ENCODE assay signal across 27 cellular contexts in the genomic region with DNA sequence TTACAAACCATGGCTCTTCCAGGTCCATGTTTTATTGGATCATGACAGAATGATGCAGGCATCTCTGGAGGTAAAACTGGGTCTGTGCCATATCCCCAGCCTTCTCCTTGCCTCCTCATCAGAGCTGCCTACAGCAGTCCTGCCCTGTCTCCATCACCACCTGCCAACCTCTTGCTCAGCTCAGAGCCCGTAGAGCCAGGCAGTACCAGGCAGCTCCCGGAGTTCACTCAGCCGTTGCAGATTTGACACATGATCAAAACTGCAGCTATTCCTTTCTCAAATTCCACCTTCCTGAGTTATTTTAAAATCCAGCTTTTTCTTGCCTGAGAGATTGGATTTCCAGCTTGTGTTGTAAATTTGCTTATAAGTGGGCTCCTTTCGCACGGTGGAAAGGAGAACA.
DNase-seq lines count a peak whose midpoint lies in the region; ATAC-seq and TF ChIP-seq lines count a peak whose summit lies in the region.
"Had no signal": no experiment of that assay in that cellular context is flagged by ENCODE, and none has a peak within 500 bp of the region (broad histone marks: within the 10 kb centered on the region; RNA-seq: fewer than 3 reads in every experiment).

No MANE protein-coding gene starts in this region.

- H3K27me3 ChIP-seq in neural progenitor cell = no peaks in the 10 kb centered on the region
- no peaks in the 10 kb centered on the region for H3K27me3 ChIP-seq in MM.1S (replicated peaks; ENCODE audit: insufficient read depth, low read length)
- no peaks in the 10 kb centered on the region for H3K27me3 ChIP-seq in left lung
- H3K27me3 ChIP-seq: suprapubic skin, upper lobe of right lung had no signal

- H3K9me3 ChIP-seq in neural progenitor cell (ENCODE audit: low read depth) (no peaks in the 10 kb centered on the region), MM.1S (replicated peaks; ENCODE audit: insufficient read depth, low read length) (no peaks in the 10 kb centered on the region), left lung (no peaks in the 10 kb centered on the region)
- H3K9me3 ChIP-seq: A549, prostate gland, suprapubic skin, upper lobe of right lung had no signal

- no peak for DNase-seq in stimulated activated naive CD8-positive, alpha-beta T cell treated with anti-CD3 and anti-CD28 coated beads, Interleukin-15, amount 100 ng/mL, for 72 hours
- no peak for DNase-seq in stimulated activated naive CD8-positive, alpha-beta T cell treated with anti-CD3 and anti-CD28 coated beads, Interleukin-15, Interleukin-2, amounts not matched to agents 100 U/mL and 50 U/mL, for 24 hours
- peak; percentile 70 for DNase-seq in cerebellum (ENCODE audit: low spot score)
- no peak for DNase-seq in neural progenitor cell (ENCODE audit: low spot score)
- no peak for DNase-seq in activated CD4-positive, alpha-beta T cell treated with anti-CD3 and anti-CD28 coated beads, Interleukin-2, amount 50 U/mL, for 4 hours
- DNase-seq in MM.1S = no peak
- no peak for DNase-seq in left lung
- no peak for DNase-seq in HEK293T (ENCODE audit: extremely low spot score)
- DNase-seq: activated CD4-positive, alpha-beta memory T cell treated with anti-CD3 and anti-CD28 coated beads, Interleukin-2, amount 10 ng/mL, durations not matched to agents 7 days and 5 days; activated CD4-positive, alpha-beta T cell treated with anti-CD3 and anti-CD28 coated beads for 1 hour; activated CD8-positive, alpha-beta memory T cell treated with anti-CD3 and anti-CD28 coated beads, Interleukin-2, amount 50 U/mL, for 4 hours; activated naive CD4-positive, alpha-beta T cell treated with anti-CD3 and anti-CD28 coated beads for 36 hours; Calu3; CD4-positive, CD25-positive, alpha-beta regulatory T cell; immature natural killer cell; left ventricle myocardium inferior; NCI-H1092; NCI-H187; NCI-H345; NCI-H748 treated with DMSO at 0.1 percent for 48 hours; stimulated activated CD4-positive, alpha-beta T cell treated with anti-CD3 and anti-CD28 coated beads, Interleukin-15, amount 100 ng/mL, for 24 hours; stimulated activated naive B cell treated with anti-CD40 and anti-IgM and Interleukin-4, amounts not matched to agents 10 μg/mL and 1 μg/mL and 100 μg/mL, for 72 hours; upper lobe of right lung had no signal

- H4K20me1 ChIP-seq in neural progenitor cell (ENCODE audit: low read depth) = no peaks in the 10 kb centered on the region
- no peaks in the 10 kb centered on the region for H4K20me1 ChIP-seq in MM.1S (ENCODE audit: insufficient read depth, low read length)

- peak overlapping the region; percentile 53 for H3K4me2 ChIP-seq in neural progenitor cell
- no peak overlapping the region for H3K4me2 ChIP-seq in MM.1S (ENCODE audit: low read depth, low read length)
- H3K4me2 ChIP-seq: A549 had no signal

- POLR2A ChIA-PET in HEK293T (lab: Yijun Ruan, JAX) = no interaction called here

- intact Hi-C loops in left lung (cut with DNase I) = no loop called here

- CTCF ChIA-PET in HEK293T (lab: Yijun Ruan, JAX) = no interaction called here

- ATAC-seq in stimulated activated naive CD8-positive, alpha-beta T cell treated with anti-CD3 and anti-CD28 coated beads, Interleukin-15, amount 100 ng/mL, for 72 hours = peak; percentile 33
- ATAC-seq in stimulated activated naive CD8-positive, alpha-beta T cell treated with anti-CD3 and anti-CD28 coated beads, Interleukin-15, Interleukin-2, amounts not matched to agents 100 U/mL and 50 U/mL, for 24 hours = no peak
- ATAC-seq in left lung = no peak
- ATAC-seq: A549, upper lobe of right lung had no signal

- no peak overlapping the region for H3K9ac ChIP-seq in neural progenitor cell
- no peak overlapping the region for H3K9ac ChIP-seq in MM.1S (ENCODE audit: low read length)

- H2AFZ ChIP-seq in neural progenitor cell (replicated peaks) (peak overlapping the region; percentile 60), MM.1S (ENCODE audit: low read length) (no peak overlapping the region)

- no peaks in the 10 kb centered on the region for H3K9me2 ChIP-seq in MM.1S (replicated peaks; ENCODE audit: insufficient read depth, low read length)

- no peaks in the 10 kb centered on the region for H3K79me2 ChIP-seq in neural progenitor cell (ENCODE audit: low read depth)
- no peaks in the 10 kb centered on the region for H3K79me2 ChIP-seq in MM.1S (ENCODE audit: low read length)

- H3K27ac ChIP-seq in neural progenitor cell = peak overlapping the region; percentile 45
- H3K27ac ChIP-seq in MM.1S (ENCODE audit: low read length) = no peak overlapping the region
- no peak overlapping the region for H3K27ac ChIP-seq in left lung
- H3K27ac ChIP-seq: A549, left ventricle myocardium inferior, prostate gland, suprapubic skin, upper lobe of right lung had no signal

- no peak for TF ChIP-seq CTCF in neural progenitor cell (IDR thresholded peaks at IDR 0.05)
- TF ChIP-seq CTCF in MM.1S (IDR thresholded peaks at IDR 0.05; ENCODE audit: low read length) = no peak
- TF ChIP-seq CTCF in left lung (IDR thresholded peaks at IDR 0.05) = no peak

- no peaks in the 10 kb centered on the region for H3K36me3 ChIP-seq in neural progenitor cell
- H3K36me3 ChIP-seq in MM.1S (replicated peaks; ENCODE audit: insufficient read depth, low read length) = no peaks in the 10 kb centered on the region
- no peaks in the 10 kb centered on the region for H3K36me3 ChIP-seq in left lung
- H3K36me3 ChIP-seq: left ventricle myocardium inferior, prostate gland, suprapubic skin, upper lobe of right lung had no signal

- H3K4me3 ChIP-seq in neural progenitor cell = no peak overlapping the region
- H3K4me3 ChIP-seq in MM.1S (ENCODE audit: low read length) = no peak overlapping the region
- no peak overlapping the region for H3K4me3 ChIP-seq in left lung
- H3K4me3 ChIP-seq: A549, left ventricle myocardium inferior, prostate gland, suprapubic skin, upper lobe of right lung had no signal

- no peaks in the 10 kb centered on the region for H3K4me1 Mint-ChIP-seq in stimulated activated naive CD8-positive, alpha-beta T cell treated with anti-CD3 and anti-CD28 coated beads, Interleukin-15, amount 100 ng/mL, for 72 hours
- peaks cover 2% of the 10 kb centered on the region for H3K4me1 Mint-ChIP-seq in neural progenitor cell
- H3K4me1 Mint-ChIP-seq: activated CD4-positive, alpha-beta memory T cell treated with anti-CD3 and anti-CD28 coated beads, Interleukin-2, amount 10 ng/mL, durations not matched to agents 7 days and 5 days; CD4-positive, CD25-positive, alpha-beta regulatory T cell; immature natural killer cell; stimulated activated naive B cell treated with anti-CD40 and anti-IgM and Interleukin-4, amounts not matched to agents 10 μg/mL and 1 μg/mL and 100 μg/mL, for 72 hours had no signal

- no peaks in the 10 kb centered on the region for H3K27me3 Mint-ChIP-seq in stimulated activated naive CD8-positive, alpha-beta T cell treated with anti-CD3 and anti-CD28 coated beads, Interleukin-15, amount 100 ng/mL, for 72 hours
- H3K27me3 Mint-ChIP-seq in neural progenitor cell (ENCODE audit: insufficient read depth, low read depth) = peaks cover 6% of the 10 kb centered on the region
- H3K27me3 Mint-ChIP-seq: activated CD4-positive, alpha-beta memory T cell treated with anti-CD3 and anti-CD28 coated beads, Interleukin-2, amount 10 ng/mL, durations not matched to agents 7 days and 5 days; CD4-positive, CD25-positive, alpha-beta regulatory T cell; stimulated activated naive B cell treated with anti-CD40 and anti-IgM and Interleukin-4, amounts not matched to agents 10 μg/mL and 1 μg/mL and 100 μg/mL, for 72 hours had no signal

- H3K4me1 ChIP-seq in neural progenitor cell (peaks cover 13% of the 10 kb centered on the region), MM.1S (ENCODE audit: low read length) (no peaks in the 10 kb centered on the region), left lung (no peaks in the 10 kb centered on the region)
- H3K4me1 ChIP-seq: A549, left ventricle myocardium inferior, prostate gland, suprapubic skin, upper lobe of right lung had no signal

- no peaks in the 10 kb centered on the region for H3K9me3 Mint-ChIP-seq in stimulated activated naive CD8-positive, alpha-beta T cell treated with anti-CD3 and anti-CD28 coated beads, Interleukin-15, amount 100 ng/mL, for 72 hours
- H3K9me3 Mint-ChIP-seq in neural progenitor cell = no peaks in the 10 kb centered on the region
- H3K9me3 Mint-ChIP-seq: activated CD4-positive, alpha-beta memory T cell treated with anti-CD3 and anti-CD28 coated beads, Interleukin-2, amount 10 ng/mL, durations not matched to agents 7 days and 5 days; T-helper 2 cell treated with Interferon-gamma antibody and Interleukin-4, amounts not matched to agents 5 μg/mL and 100 μg/mL, for 36 hours had no signal

- no peak overlapping the region for H3K4me3 Mint-ChIP-seq in stimulated activated naive CD8-positive, alpha-beta T cell treated with anti-CD3 and anti-CD28 coated beads, Interleukin-15, amount 100 ng/mL, for 72 hours
- H3K4me3 Mint-ChIP-seq in neural progenitor cell = no peak overlapping the region
- H3K4me3 Mint-ChIP-seq: activated CD4-positive, alpha-beta memory T cell treated with anti-CD3 and anti-CD28 coated beads, Interleukin-2, amount 10 ng/mL, durations not matched to agents 7 days and 5 days; activated naive CD4-positive, alpha-beta T cell treated with anti-CD3 and anti-CD28 coated beads for 36 hours; CD4-positive, CD25-positive, alpha-beta regulatory T cell; immature natural killer cell; stimulated activated naive B cell treated with anti-CD40 and anti-IgM and Interleukin-4, amounts not matched to agents 10 μg/mL and 1 μg/mL and 100 μg/mL, for 72 hours; T-helper 2 cell treated with Interferon-gamma antibody and Interleukin-4, amounts not matched to agents 5 μg/mL and 100 μg/mL, for 36 hours had no signal

- H3K36me3 Mint-ChIP-seq in neural progenitor cell = no peaks in the 10 kb centered on the region
- H3K36me3 Mint-ChIP-seq: CD4-positive, CD25-positive, alpha-beta regulatory T cell; immature natural killer cell; stimulated activated naive B cell treated with anti-CD40 and anti-IgM and Interleukin-4, amounts not matched to agents 10 μg/mL and 1 μg/mL and 100 μg/mL, for 72 hours had no signal

- no peak overlapping the region for H3K27ac Mint-ChIP-seq in stimulated activated naive CD8-positive, alpha-beta T cell treated with anti-CD3 and anti-CD28 coated beads, Interleukin-15, amount 100 ng/mL, for 72 hours
- no peak overlapping the region for H3K27ac Mint-ChIP-seq in neural progenitor cell
- H3K27ac Mint-ChIP-seq: activated CD4-positive, alpha-beta memory T cell treated with anti-CD3 and anti-CD28 coated beads, Interleukin-2, amount 10 ng/mL, durations not matched to agents 7 days and 5 days; activated naive CD4-positive, alpha-beta T cell treated with anti-CD3 and anti-CD28 coated beads for 36 hours; CD4-positive, CD25-positive, alpha-beta regulatory T cell; immature natural killer cell; stimulated activated naive B cell treated with anti-CD40 and anti-IgM and Interleukin-4, amounts not matched to agents 10 μg/mL and 1 μg/mL and 100 μg/mL, for 72 hours; T-helper 2 cell treated with Interferon-gamma antibody and Interleukin-4, amounts not matched to agents 5 μg/mL and 100 μg/mL, for 36 hours had no signal

- H3F3A ChIP-seq in neural progenitor cell (ENCODE audit: low read depth) (peaks cover 17% of the 10 kb centered on the region), MM.1S (ENCODE audit: insufficient read depth, low read length) (no peaks in the 10 kb centered on the region)

TF ChIP-seq in HEK293T, 16 proteins besides CTCF, POLR2A, EP300 and RAD21:
- TF ChIP-seq FOXA1 (IDR thresholded peaks at IDR 0.05) = no peak
- no peak for TF ChIP-seq NFRKB (IDR thresholded peaks at IDR 0.05)
TF ChIP-seq in HEK293T: peak in this region for 0.
